ENCODE assay signal across 14 cellular contexts in genomic region chr16:46916980-46917379, GRCh38. TPM values are rescaled to one million over a fixed set of nuclear protein-coding genes. Genes with fewer than 3 reads are reported as not detected.
A peak's percentile ranks its signal among the peaks of the same experiment; 100 is the strongest.
DNase-seq lines count a peak whose midpoint lies in the region; ATAC-seq and TF ChIP-seq lines count a peak whose summit lies in the region.
"Had no signal": no experiment of that assay in that cellular context is flagged by ENCODE, and none has a peak within 500 bp of the region (broad histone marks: within the 10 kb centered on the region; RNA-seq: fewer than 3 reads in every experiment).

No MANE protein-coding gene starts in this region.

- intact Hi-C loops in activated CD8-positive, alpha-beta T cell treated with anti-CD3 and anti-CD28 coated beads for 36 hours (cut with micrococcal nuclease): no loop called here

- H3K9me3 Mint-ChIP-seq in activated CD8-positive, alpha-beta T cell treated with anti-CD3 and anti-CD28 coated beads for 36 hours: no peaks in the 10 kb centered on the region
- H3K9me3 Mint-ChIP-seq in activated CD8-positive, alpha-beta T cell treated with anti-CD3 and anti-CD28 coated beads, Interleukin-2, amount 10 ng/mL, durations not matched to agents 7 days and 5 days (ENCODE audit: insufficient read depth): no peaks in the 10 kb centered on the region

- POLR2A ChIA-PET in activated CD8-positive, alpha-beta T cell treated with anti-CD3 and anti-CD28 coated beads for 36 hours (lab: Charles Lee): no interaction called here
- POLR2A ChIA-PET in activated CD8-positive, alpha-beta T cell treated with anti-CD3 and anti-CD28 coated beads, Interleukin-2, amount 10 ng/mL, durations not matched to agents 7 days and 5 days (lab: Charles Lee): no interaction called here

- no peak for TF ChIP-seq CTCF in activated CD8-positive, alpha-beta T cell treated with anti-CD3 and anti-CD28 coated beads for 36 hours (IDR thresholded peaks at IDR 0.05)

- ATAC-seq in activated CD8-positive, alpha-beta T cell treated with anti-CD3 and anti-CD28 coated beads for 36 hours: peak; percentile 56
- no peak for ATAC-seq in activated CD8-positive, alpha-beta T cell treated with anti-CD3 and anti-CD28 coated beads, Interleukin-2, amount 10 ng/mL, durations not matched to agents 7 days and 5 days
- ATAC-seq in HG03520 (IDR thresholded peaks at IDR 0.05; ENCODE audit: unreplicated experiment) (no peak), HG02763 (IDR thresholded peaks at IDR 0.05; ENCODE audit: unreplicated experiment) (no peak)

- no peaks in the 10 kb centered on the region for H3K4me1 Mint-ChIP-seq in activated CD8-positive, alpha-beta T cell treated with anti-CD3 and anti-CD28 coated beads for 36 hours (ENCODE audit: low read depth)
- no peaks in the 10 kb centered on the region for H3K4me1 Mint-ChIP-seq in activated CD8-positive, alpha-beta T cell treated with anti-CD3 and anti-CD28 coated beads, Interleukin-2, amount 10 ng/mL, durations not matched to agents 7 days and 5 days (ENCODE audit: low read depth)

- H3K36me3 Mint-ChIP-seq in activated CD8-positive, alpha-beta T cell treated with anti-CD3 and anti-CD28 coated beads for 36 hours (ENCODE audit: low read depth): peaks cover 23% of the 10 kb centered on the region
- peaks cover 6% of the 10 kb centered on the region for H3K36me3 Mint-ChIP-seq in activated CD8-positive, alpha-beta T cell treated with anti-CD3 and anti-CD28 coated beads, Interleukin-2, amount 10 ng/mL, durations not matched to agents 7 days and 5 days (ENCODE audit: low read depth)

- peak overlapping the region; percentile 23 for H3K27ac ChIP-seq in cingulate gyrus (ENCODE audit: low read depth, low read length)
- H3K27ac ChIP-seq: adrenal gland, coronary artery, transverse colon had no signal

- H3K27me3 Mint-ChIP-seq in activated CD8-positive, alpha-beta T cell treated with anti-CD3 and anti-CD28 coated beads for 36 hours: no peaks in the 10 kb centered on the region
- H3K27me3 Mint-ChIP-seq in activated CD8-positive, alpha-beta T cell treated with anti-CD3 and anti-CD28 coated beads, Interleukin-2, amount 10 ng/mL, durations not matched to agents 7 days and 5 days (ENCODE audit: low read depth): no peaks in the 10 kb centered on the region

- DNase-seq in activated CD8-positive, alpha-beta T cell treated with anti-CD3 and anti-CD28 coated beads for 36 hours: no peak
- DNase-seq in activated CD8-positive, alpha-beta T cell treated with anti-CD3 and anti-CD28 coated beads, Interleukin-2, amount 10 ng/mL, durations not matched to agents 7 days and 5 days: no peak
- DNase-seq in NAMALWA (ENCODE audit: low spot score) (peak; percentile 71), NCI-H1092 (lab: John Stamatoyannopoulos, UW) (no peak), NCI-H510A (lab: John Stamatoyannopoulos, UW) (no peak)
- DNase-seq: activated T-cell treated with anti-CD3 and anti-CD28 coated beads for 4 hours, adrenal gland, DMS79, NCI-H69, transverse colon had no signal

- CTCF ChIA-PET in activated CD8-positive, alpha-beta T cell treated with anti-CD3 and anti-CD28 coated beads for 36 hours (lab: Charles Lee): interaction anchor here (0.6 to 2.5 kb wide), 6 partner anchors 9 to 901 kb away, joined by 3 to 15 read pairs (median 4); no protein-coding TSS in a partner anchor
- CTCF ChIA-PET in activated CD8-positive, alpha-beta T cell treated with anti-CD3 and anti-CD28 coated beads, Interleukin-2, amount 10 ng/mL, durations not matched to agents 7 days and 5 days (lab: Charles Lee): interaction anchor here (0.6 to 1.5 kb wide), 5 partner anchors 9 to 121 kb away, joined by 3 to 6 read pairs (median 3); no protein-coding TSS in a partner anchor

- no peak overlapping the region for H3K27ac Mint-ChIP-seq in activated CD8-positive, alpha-beta T cell treated with anti-CD3 and anti-CD28 coated beads for 36 hours
- H3K27ac Mint-ChIP-seq in activated CD8-positive, alpha-beta T cell treated with anti-CD3 and anti-CD28 coated beads, Interleukin-2, amount 10 ng/mL, durations not matched to agents 7 days and 5 days: no peak overlapping the region

- no peak overlapping the region for H3K4me3 Mint-ChIP-seq in activated CD8-positive, alpha-beta T cell treated with anti-CD3 and anti-CD28 coated beads for 36 hours
- H3K4me3 Mint-ChIP-seq in activated CD8-positive, alpha-beta T cell treated with anti-CD3 and anti-CD28 coated beads, Interleukin-2, amount 10 ng/mL, durations not matched to agents 7 days and 5 days: no peak overlapping the region

RNA-seq across cellular contexts. Expression of gene GPT2, which starts 32.8 kb away (rescaled TPM):
- total RNA-seq in activated CD8-positive, alpha-beta T cell treated with anti-CD3 and anti-CD28 coated beads for 36 hours: 10 to 100 TPM; 39.3 to 50.6 TPM
- 1 to 10 TPM; 5.4 to 7.3 TPM for total RNA-seq in activated CD8-positive, alpha-beta T cell treated with anti-CD3 and anti-CD28 coated beads, Interleukin-2, amount 10 ng/mL, durations not matched to agents 7 days and 5 days

RNA-seq across cellular contexts. Expression of gene DNAJA2, which starts 56.5 kb away (rescaled TPM):
- total RNA-seq in activated CD8-positive, alpha-beta T cell treated with anti-CD3 and anti-CD28 coated beads for 36 hours: 10 to 100 TPM; 68.4 to 70.2 TPM
- total RNA-seq in activated CD8-positive, alpha-beta T cell treated with anti-CD3 and anti-CD28 coated beads, Interleukin-2, amount 10 ng/mL, durations not matched to agents 7 days and 5 days: 10 to 100 TPM; 53.9 to 54.1 TPM

Comparison
In these comparisons a context has a peak if more than half of its experiments do, and no peak if none do; other contexts are left out.
1. RNA of gene GPT2, which starts 32.8 kb away (total RNA-seq): 39.3 to 50.6 TPM in activated CD8-positive, alpha-beta T cell treated with anti-CD3 and anti-CD28 coated beads for 36 hours; 5.4 to 7.3 TPM in activated CD8-positive, alpha-beta T cell treated with anti-CD3 and anti-CD28 coated beads, Interleukin-2, amount 10 ng/mL, durations not matched to agents 7 days and 5 days; every median in the first group is over 4 times any median in the second.